11 cellular contexts compared by ENCODE assay signal in genomic region chr2:37589298-37589697, GRCh38.
DNase-seq lines count a peak whose midpoint lies in the region; ATAC-seq and TF ChIP-seq lines count a peak whose summit lies in the region.
"Had no signal": no experiment of that assay in that cellular context is flagged by ENCODE, and none has a peak within 500 bp of the region (broad histone marks: within the 10 kb centered on the region; RNA-seq: fewer than 3 reads in every experiment).

No MANE protein-coding gene starts in this region.

- no peak overlapping the region for H3K4me3 ChIP-seq in CD8-positive, alpha-beta memory T cell (ENCODE audit: low read length)
- H3K4me3 ChIP-seq in hepatocyte (no peak overlapping the region), sigmoid colon (no peak overlapping the region)
- H3K4me3 ChIP-seq: skin epidermis had no signal

- H3K27ac ChIP-seq in CD8-positive, alpha-beta memory T cell (ENCODE audit: low read depth, low read length): no peak overlapping the region
- peak overlapping the region; percentile 77 for H3K27ac ChIP-seq in hepatocyte
- H3K27ac ChIP-seq in sigmoid colon: peak overlapping the region in 1 of 4 donors; percentile 36

- H3K27me3 ChIP-seq in CD8-positive, alpha-beta memory T cell (ENCODE audit: insufficient read depth, low read length, poor library complexity, severe bottlenecking): no peaks in the 10 kb centered on the region
- H3K27me3 ChIP-seq in hepatocyte (no peaks in the 10 kb centered on the region), sigmoid colon (no peaks in the 10 kb centered on the region)

- POLR2A ChIA-PET in CD8-positive, alpha-beta memory T cell (lab: Charles Lee): interaction anchor here (2.1 kb wide), 1 partner anchor 11 kb away, joined by 7 read pairs; no protein-coding TSS in a partner anchor

- H3K36me3 ChIP-seq in CD8-positive, alpha-beta memory T cell (ENCODE audit: insufficient read depth, low read length): no peaks in the 10 kb centered on the region
- H3K36me3 ChIP-seq in hepatocyte (replicated peaks; ENCODE audit: insufficient read depth, low read depth) (no peaks in the 10 kb centered on the region), sigmoid colon (no peaks in the 10 kb centered on the region)

- no peaks in the 10 kb centered on the region for H3K27me3 Mint-ChIP-seq in CD8-positive, alpha-beta memory T cell
- no peaks in the 10 kb centered on the region for H3K27me3 Mint-ChIP-seq in activated T-helper 2 cell treated with anti-CD3 and anti-CD28 coated beads, Interferon-gamma antibody, Interleukin-2, Interleukin-4, amounts not matched to agents 10 μg/mL and 5 μg/mL and 100 μg/mL, durations not matched to agents 14 hours and 24 hours and 36 hours (ENCODE audit: low read depth)

- no peaks in the 10 kb centered on the region for H3K9me2 ChIP-seq in hepatocyte (replicated peaks; ENCODE audit: insufficient read depth)

- intact Hi-C loops in activated T-helper 2 cell treated with anti-CD3 and anti-CD28 coated beads, Interferon-gamma antibody, Interleukin-2, Interleukin-4, amounts not matched to agents 10 μg/mL and 5 μg/mL and 100 μg/mL, durations not matched to agents 14 hours and 24 hours and 36 hours (cut with micrococcal nuclease): loop anchor here (5.0 to 10.0 kb wide), 4 partner anchors 123 to 1066 kb away; partner anchors contain the start of genes CEBPZ and NDUFAF7
- intact Hi-C loops in sigmoid colon (cut with DNase I): no loop called here

- H3K36me3 Mint-ChIP-seq in CD8-positive, alpha-beta memory T cell: peaks cover 0 to 7% (median 0%) of the 10 kb centered on the region in 3 donors
- H3K36me3 Mint-ChIP-seq in activated T-helper 2 cell treated with anti-CD3 and anti-CD28 coated beads, Interferon-gamma antibody, Interleukin-2, Interleukin-4, amounts not matched to agents 10 μg/mL and 5 μg/mL and 100 μg/mL, durations not matched to agents 14 hours and 24 hours and 36 hours (ENCODE audit: low read depth): no peaks in the 10 kb centered on the region

- H4K20me1 ChIP-seq in hepatocyte (ENCODE audit: insufficient read depth, poor library complexity, severe bottlenecking): no peaks in the 10 kb centered on the region

- TF ChIP-seq CTCF in hepatocyte (IDR thresholded peaks at IDR 0.05; ENCODE audit: poor library complexity) (no peak), sigmoid colon (IDR thresholded peaks at IDR 0.05) (no peak)

- H3K9me3 Mint-ChIP-seq in CD8-positive, alpha-beta memory T cell: peaks cover 0 to 10% (median 3%) of the 10 kb centered on the region in 5 donors
- H3K9me3 Mint-ChIP-seq in activated T-helper 2 cell treated with anti-CD3 and anti-CD28 coated beads, Interferon-gamma antibody, Interleukin-2, Interleukin-4, amounts not matched to agents 10 μg/mL and 5 μg/mL and 100 μg/mL, durations not matched to agents 14 hours and 24 hours and 36 hours: peaks cover 7% of the 10 kb centered on the region

- peak overlapping the region in 3 of 7 donors; percentile 2 to 18 (median 16) for H3K4me3 Mint-ChIP-seq in CD8-positive, alpha-beta memory T cell
- no peak overlapping the region for H3K4me3 Mint-ChIP-seq in activated T-helper 2 cell treated with anti-CD3 and anti-CD28 coated beads, Interferon-gamma antibody, Interleukin-2, Interleukin-4, amounts not matched to agents 10 μg/mL and 5 μg/mL and 100 μg/mL, durations not matched to agents 14 hours and 24 hours and 36 hours (ENCODE audit: low read depth)

- TF ChIP-seq POLR2A in sigmoid colon (IDR thresholded peaks at IDR 0.05): no peak

- peaks cover 2% of the 10 kb centered on the region for H3K9me3 ChIP-seq in CD8-positive, alpha-beta memory T cell (ENCODE audit: low read length)
- H3K9me3 ChIP-seq in hepatocyte (ENCODE audit: low read depth) (no peaks in the 10 kb centered on the region), sigmoid colon (no peaks in the 10 kb centered on the region)

- no peaks in the 10 kb centered on the region for H3K79me2 ChIP-seq in hepatocyte

- CTCF ChIA-PET in CD8-positive, alpha-beta memory T cell (lab: Charles Lee): interaction anchor here (1.7 to 2.2 kb wide), 2 partner anchors 36 to 59 kb away, joined by 3 to 5 read pairs; no protein-coding TSS in a partner anchor

- 96% methylated on average over 3 of the region's 3 CpGs for WGBS in hepatocyte (ENCODE audit: low lambda C conversion rate, missing lambda C conversion rate)
- 86 to 95% methylated on average over 3 of the region's 3 CpGs for WGBS in sigmoid colon, 2 donors

- peak overlapping the region in 7 of 8 donors; percentile 61 to 94 (median 84) for H3K27ac Mint-ChIP-seq in CD8-positive, alpha-beta memory T cell
- H3K27ac Mint-ChIP-seq in activated T-helper 2 cell treated with anti-CD3 and anti-CD28 coated beads, Interferon-gamma antibody, Interleukin-2, Interleukin-4, amounts not matched to agents 10 μg/mL and 5 μg/mL and 100 μg/mL, durations not matched to agents 14 hours and 24 hours and 36 hours: no peak overlapping the region

- DNase-seq in CD8-positive, alpha-beta memory T cell: no peak
- DNase-seq in RPMI7951 (ENCODE audit: low read depth): peak; percentile 51
- DNase-seq in hepatocyte (ENCODE audit: low spot score): no peak
- DNase-seq in activated T-helper 2 cell treated with anti-CD3 and anti-CD28 coated beads, Interferon-gamma antibody, Interleukin-2, Interleukin-4, amounts not matched to agents 10 μg/mL and 5 μg/mL and 100 μg/mL, durations not matched to agents 14 hours and 24 hours and 36 hours (ENCODE audit: low spot score): no peak
- DNase-seq in sigmoid colon: no peak
- DNase-seq in NCI-H345 (lab: John Stamatoyannopoulos, UW): no peak
- DNase-seq: activated naive CD4-positive, alpha-beta T cell treated with Interleukin-2 at 50 U/mL for 16 hours; Caco-2 had no signal

- H3K4me1 ChIP-seq in CD8-positive, alpha-beta memory T cell (ENCODE audit: insufficient read depth, low read length): peaks cover 58% of the 10 kb centered on the region
- H3K4me1 ChIP-seq in hepatocyte (ENCODE audit: insufficient read depth) (peaks cover 47% of the 10 kb centered on the region), sigmoid colon (peaks cover 0 to 46% (median 44%) of the 10 kb centered on the region in 4 donors)

- H3K4me2 ChIP-seq in hepatocyte: peak overlapping the region; percentile 4

- H3K4me1 Mint-ChIP-seq in CD8-positive, alpha-beta memory T cell: peaks cover 74 to 81% (median 78%) of the 10 kb centered on the region in 3 donors
- peaks cover 60% of the 10 kb centered on the region for H3K4me1 Mint-ChIP-seq in activated T-helper 2 cell treated with anti-CD3 and anti-CD28 coated beads, Interferon-gamma antibody, Interleukin-2, Interleukin-4, amounts not matched to agents 10 μg/mL and 5 μg/mL and 100 μg/mL, durations not matched to agents 14 hours and 24 hours and 36 hours (ENCODE audit: low read depth)

- no peak for TF ChIP-seq EP300 in sigmoid colon (IDR thresholded peaks at IDR 0.05)

- H2AFZ ChIP-seq in hepatocyte: no peak overlapping the region

- ATAC-seq in GM19463 (IDR thresholded peaks at IDR 0.05; ENCODE audit: unreplicated experiment) (peak; percentile 59), GM21619 (IDR thresholded peaks at IDR 0.05; ENCODE audit: unreplicated experiment) (no peak)
